Comparison of ENCODE assay signal across 37 cellular contexts in the genomic region with DNA sequence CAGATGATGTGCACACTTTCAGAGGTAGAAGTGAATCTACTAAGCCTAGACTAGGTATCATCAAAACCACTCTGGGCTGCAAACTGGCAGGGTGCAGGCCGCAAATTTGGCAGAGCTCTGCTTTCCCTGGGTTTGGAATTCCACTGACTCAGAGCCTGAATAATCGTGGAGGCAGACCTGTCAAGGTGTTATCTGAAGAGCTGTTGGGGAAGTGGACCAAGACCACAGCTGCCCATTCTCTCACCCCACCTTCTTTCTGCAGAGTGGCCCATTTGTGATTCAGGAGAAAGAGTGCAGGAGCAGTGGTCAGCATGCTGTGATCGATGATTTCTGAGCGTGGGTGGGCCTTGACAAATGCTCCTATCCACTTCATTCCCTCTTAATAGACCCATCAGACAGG. TPM values are rescaled to one million over a fixed set of nuclear protein-coding genes. Genes with fewer than 3 reads are reported as not detected.
"Had no signal": no experiment of that assay in that cellular context is flagged by ENCODE, and none has a peak within 500 bp of the region (broad histone marks: within the 10 kb centered on the region; RNA-seq: fewer than 3 reads in every experiment).

No MANE protein-coding gene starts in this region.

- H3K9ac ChIP-seq: parathyroid adenoma had no signal

- H3K4me1 Mint-ChIP-seq: naive thymus-derived CD8-positive, alpha-beta T cell; nephron progenitor cell; neural crest cell; stimulated activated memory B cell treated with anti-CD40 and anti-IgM and Interleukin-4, amounts not matched to agents 10 μg/mL and 1 μg/mL and 100 μg/mL, for 72 hours; stimulated activated naive CD8-positive, alpha-beta T cell treated with anti-CD3 and anti-CD28 coated beads, Interleukin-15, amount 100 ng/mL, for 72 hours had no signal

- H3K4me3 ChIP-seq: psoas muscle, right lobe of liver, skin epidermis, smooth muscle cell, spleen, suprapubic skin, testis, tibial artery, transverse colon, upper lobe of right lung, uterus had no signal

- ATAC-seq: naive thymus-derived CD8-positive, alpha-beta T cell; natural killer cell treated with Interleukin-12 subunit alpha and Interleukin-12 subunit beta and Interleukin-15 and Interleukin-18, amount 100 ng/mL, for 72 hours; psoas muscle; right cardiac atrium; right lobe of liver; stimulated activated memory B cell treated with anti-CD40 and anti-IgM and Interleukin-4, amounts not matched to agents 10 μg/mL and 1 μg/mL and 100 μg/mL, for 72 hours; stimulated activated naive CD8-positive, alpha-beta T cell treated with anti-CD3 and anti-CD28 coated beads, Interleukin-15, amount 100 ng/mL, for 72 hours; stimulated activated naive CD8-positive, alpha-beta T cell treated with anti-CD3 and anti-CD28 coated beads, Interleukin-15, Interleukin-2, amounts not matched to agents 100 U/mL and 50 U/mL, for 24 hours; upper lobe of right lung had no signal

- H3K4me1 ChIP-seq: parathyroid adenoma, psoas muscle, right lobe of liver, spleen, suprapubic skin, testis, tibial artery, transverse colon, upper lobe of right lung, uterus had no signal

- H3K79me2 ChIP-seq: parathyroid adenoma had no signal

- H3K9me3 Mint-ChIP-seq: natural killer cell treated with Interleukin-12 subunit alpha and Interleukin-12 subunit beta and Interleukin-15 and Interleukin-18, amount 100 ng/mL, for 72 hours; nephron progenitor cell; neural crest cell; stimulated activated memory B cell treated with anti-CD40 and anti-IgM and Interleukin-4, amounts not matched to agents 10 μg/mL and 1 μg/mL and 100 μg/mL, for 72 hours; stimulated activated naive CD8-positive, alpha-beta T cell treated with anti-CD3 and anti-CD28 coated beads, Interleukin-15, amount 100 ng/mL, for 72 hours; type B pancreatic cell had no signal

- H3K9me3 ChIP-seq: neutrophil, psoas muscle, right lobe of liver, spleen, suprapubic skin, testis, tibial artery, transverse colon, upper lobe of right lung, uterus had no signal

- H3K27me3 ChIP-seq: neutrophil, right lobe of liver, testis, tibial artery, transverse colon, uterus had no signal

- DNase-seq: naive thymus-derived CD8-positive, alpha-beta T cell; nephron progenitor cell; nucleus accumbens; posterior cingulate gyrus; psoas muscle; right cardiac atrium; right lobe of liver; spleen; stimulated activated CD4-positive, alpha-beta T cell treated with anti-CD3 and anti-CD28 coated beads, Interleukin-12 subunit alpha, Interleukin-12 subunit beta, amount 100 ng/mL, for 4 hours; stimulated activated CD4-positive, alpha-beta T cell treated with anti-CD3 and anti-CD28 coated beads, Interleukin-1b, Interleukin-23, amount 100 ng/mL, for 48 hours; stimulated activated CD4-positive, alpha-beta T cell treated with anti-CD3 and anti-CD28 coated beads, Interleukin-4, amount 100 ng/mL, for 1 hour; stimulated activated CD4-positive, alpha-beta T cell treated with anti-CD3 and anti-CD28 coated beads, Interleukin-4, amount 100 ng/mL, for 4 hours; stimulated activated CD8-positive, alpha-beta memory T cell treated with anti-CD3 and anti-CD28 coated beads, Interleukin-4, amount 100 ng/mL, for 48 hours; stimulated activated naive CD4-positive, alpha-beta T cell; stimulated activated naive CD8-positive, alpha-beta T cell treated with anti-CD3 and anti-CD28 coated beads, Interleukin-15, amount 100 ng/mL, for 72 hours; stimulated activated naive CD8-positive, alpha-beta T cell treated with anti-CD3 and anti-CD28 coated beads, Interleukin-15, Interleukin-2, amounts not matched to agents 100 U/mL and 50 U/mL, for 24 hours; substantia nigra; testis; tibial artery; transverse colon; upper lobe of right lung; uterus had no signal

- H3K4me3 Mint-ChIP-seq: naive thymus-derived CD8-positive, alpha-beta T cell; natural killer cell treated with Interleukin-12 subunit alpha and Interleukin-12 subunit beta and Interleukin-15 and Interleukin-18, amount 100 ng/mL, for 72 hours; nephron progenitor cell; neural crest cell; stimulated activated memory B cell treated with anti-CD40 and anti-IgM and Interleukin-4, amounts not matched to agents 10 μg/mL and 1 μg/mL and 100 μg/mL, for 72 hours; stimulated activated naive CD8-positive, alpha-beta T cell treated with anti-CD3 and anti-CD28 coated beads, Interleukin-15, amount 100 ng/mL, for 72 hours; type B pancreatic cell had no signal

- H3K27ac Mint-ChIP-seq: naive thymus-derived CD8-positive, alpha-beta T cell; natural killer cell treated with Interleukin-12 subunit alpha and Interleukin-12 subunit beta and Interleukin-15 and Interleukin-18, amount 100 ng/mL, for 72 hours; nephron progenitor cell; progenitor cell of endocrine pancreas; stimulated activated memory B cell treated with anti-CD40 and anti-IgM and Interleukin-4, amounts not matched to agents 10 μg/mL and 1 μg/mL and 100 μg/mL, for 72 hours; stimulated activated naive CD8-positive, alpha-beta T cell treated with anti-CD3 and anti-CD28 coated beads, Interleukin-15, amount 100 ng/mL, for 72 hours; type B pancreatic cell had no signal

- H3K27me3 Mint-ChIP-seq: natural killer cell treated with Interleukin-12 subunit alpha and Interleukin-12 subunit beta and Interleukin-15 and Interleukin-18, amount 100 ng/mL, for 72 hours; stimulated activated memory B cell treated with anti-CD40 and anti-IgM and Interleukin-4, amounts not matched to agents 10 μg/mL and 1 μg/mL and 100 μg/mL, for 72 hours had no signal

- H3K36me3 ChIP-seq: neutrophil, right lobe of liver, spleen, suprapubic skin, tibial artery, transverse colon, upper lobe of right lung, uterus had no signal

- H3K27ac ChIP-seq: neutrophil, parathyroid adenoma, psoas muscle, right lobe of liver, skin epidermis, spleen, suprapubic skin, testis, tibial artery, transverse colon, upper lobe of right lung, uterus had no signal

- H3K36me3 Mint-ChIP-seq: naive thymus-derived CD8-positive, alpha-beta T cell; natural killer cell treated with Interleukin-12 subunit alpha and Interleukin-12 subunit beta and Interleukin-15 and Interleukin-18, amount 100 ng/mL, for 72 hours; stimulated activated memory B cell treated with anti-CD40 and anti-IgM and Interleukin-4, amounts not matched to agents 10 μg/mL and 1 μg/mL and 100 μg/mL, for 72 hours; type B pancreatic cell had no signal

- H2AFZ ChIP-seq: parathyroid adenoma had no signal

- H3K4me2 ChIP-seq: smooth muscle cell had no signal

RNA-seq across cellular contexts. Expression of a gene that starts 45.8 kb away (rescaled TPM):
- total RNA-seq: naive thymus-derived CD8-positive, alpha-beta T cell; natural killer cell treated with Interleukin-12 subunit alpha and Interleukin-12 subunit beta and Interleukin-15 and Interleukin-18, amount 100 ng/mL, for 72 hours; osteocyte; renal cortical epithelial cell; smooth muscle cell; spleen had no signal
- polyA plus RNA-seq: naive thymus-derived CD8-positive, alpha-beta T cell; smooth muscle cell had no signal

RNA-seq across cellular contexts. Expression of a gene that starts 46.1 kb away (rescaled TPM):
- total RNA-seq: naive thymus-derived CD8-positive, alpha-beta T cell; natural killer cell treated with Interleukin-12 subunit alpha and Interleukin-12 subunit beta and Interleukin-15 and Interleukin-18, amount 100 ng/mL, for 72 hours; neural crest cell; omental fat pad; osteocyte; progenitor cell of endocrine pancreas; psoas muscle; renal cortical epithelial cell; right cardiac atrium; right lobe of liver; smooth muscle cell; spleen; suprapubic skin; transverse colon; upper lobe of right lung; urinary bladder; uterus had no signal
- polyA plus RNA-seq: naive thymus-derived CD8-positive, alpha-beta T cell; psoas muscle; right cardiac atrium; smooth muscle cell; spleen; thymus; urinary bladder had no signal
